In genomic region chr13:55566334-55566733, GRCh38 we compare ENCODE assay signal across 1 cellular context.
TF ChIP-seq lines count a peak whose summit lies in the region.

No MANE protein-coding gene starts in this region.

TF ChIP-seq in WTC11, 78 proteins besides CTCF, POLR2A, EP300 and RAD21 (continued from another document):
- TF ChIP-seq, protein P1, sequence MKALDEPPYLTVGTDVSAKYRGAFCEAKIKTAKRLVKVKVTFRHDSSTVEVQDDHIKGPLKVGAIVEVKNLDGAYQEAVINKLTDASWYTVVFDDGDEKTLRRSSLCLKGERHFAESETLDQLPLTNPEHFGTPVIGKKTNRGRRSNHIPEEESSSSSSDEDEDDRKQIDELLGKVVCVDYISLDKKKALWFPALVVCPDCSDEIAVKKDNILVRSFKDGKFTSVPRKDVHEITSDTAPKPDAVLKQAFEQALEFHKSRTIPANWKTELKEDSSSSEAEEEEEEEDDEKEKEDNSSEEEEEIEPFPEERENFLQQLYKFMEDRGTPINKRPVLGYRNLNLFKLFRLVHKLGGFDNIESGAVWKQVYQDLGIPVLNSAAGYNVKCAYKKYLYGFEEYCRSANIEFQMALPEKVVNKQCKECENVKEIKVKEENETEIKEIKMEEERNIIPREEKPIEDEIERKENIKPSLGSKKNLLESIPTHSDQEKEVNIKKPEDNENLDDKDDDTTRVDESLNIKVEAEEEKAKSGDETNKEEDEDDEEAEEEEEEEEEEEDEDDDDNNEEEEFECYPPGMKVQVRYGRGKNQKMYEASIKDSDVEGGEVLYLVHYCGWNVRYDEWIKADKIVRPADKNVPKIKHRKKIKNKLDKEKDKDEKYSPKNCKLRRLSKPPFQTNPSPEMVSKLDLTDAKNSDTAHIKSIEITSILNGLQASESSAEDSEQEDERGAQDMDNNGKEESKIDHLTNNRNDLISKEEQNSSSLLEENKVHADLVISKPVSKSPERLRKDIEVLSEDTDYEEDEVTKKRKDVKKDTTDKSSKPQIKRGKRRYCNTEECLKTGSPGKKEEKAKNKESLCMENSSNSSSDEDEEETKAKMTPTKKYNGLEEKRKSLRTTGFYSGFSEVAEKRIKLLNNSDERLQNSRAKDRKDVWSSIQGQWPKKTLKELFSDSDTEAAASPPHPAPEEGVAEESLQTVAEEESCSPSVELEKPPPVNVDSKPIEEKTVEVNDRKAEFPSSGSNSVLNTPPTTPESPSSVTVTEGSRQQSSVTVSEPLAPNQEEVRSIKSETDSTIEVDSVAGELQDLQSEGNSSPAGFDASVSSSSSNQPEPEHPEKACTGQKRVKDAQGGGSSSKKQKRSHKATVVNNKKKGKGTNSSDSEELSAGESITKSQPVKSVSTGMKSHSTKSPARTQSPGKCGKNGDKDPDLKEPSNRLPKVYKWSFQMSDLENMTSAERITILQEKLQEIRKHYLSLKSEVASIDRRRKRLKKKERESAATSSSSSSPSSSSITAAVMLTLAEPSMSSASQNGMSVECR (CRISPR knock-in tag; IDR thresholded peaks at IDR 0.05; ENCODE audit: borderline replicate concordance): no peak
